Comparison of ENCODE assay signal across 8 cellular contexts in the genomic region with DNA sequence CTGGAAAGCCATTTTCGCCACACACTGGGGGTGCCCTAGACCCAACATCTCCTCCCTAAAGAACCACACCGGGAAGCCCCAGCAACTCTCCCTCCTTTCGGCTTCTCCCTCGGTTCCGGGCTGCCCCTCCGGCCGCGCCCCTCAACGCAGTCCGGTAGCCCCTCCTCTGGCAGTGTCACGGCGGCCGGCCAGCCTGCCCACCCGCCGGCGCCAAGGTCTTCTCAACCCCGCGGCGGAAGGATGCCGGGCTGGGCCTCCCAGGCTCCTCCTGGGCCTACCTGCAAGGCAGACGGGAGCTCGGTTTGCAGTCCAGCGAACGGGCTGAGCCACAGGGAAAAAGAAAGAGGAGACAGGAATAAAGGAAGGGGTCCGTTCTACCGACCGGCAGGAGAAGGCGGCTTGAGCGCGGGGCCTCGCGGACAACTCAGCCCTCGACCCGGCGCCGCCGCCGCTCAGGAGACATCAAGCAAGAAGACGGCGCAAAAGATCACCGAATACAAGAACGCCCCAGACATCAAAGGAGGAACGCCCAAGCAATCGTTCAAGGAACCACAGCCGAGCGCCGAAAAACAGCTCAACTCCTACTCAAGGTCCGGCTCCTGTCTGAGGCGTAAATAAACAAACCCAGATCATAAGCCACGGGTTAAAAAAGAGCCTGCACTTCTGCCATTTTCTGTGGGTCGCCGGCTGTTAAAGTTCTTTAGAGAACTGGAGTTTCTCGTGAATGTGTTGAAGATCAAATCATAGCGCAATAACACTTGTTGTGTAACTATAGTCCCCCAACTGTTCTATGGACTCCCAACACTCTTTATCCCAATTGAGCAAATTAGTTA. TPM values are rescaled to one million over a fixed set of nuclear protein-coding genes. Genes with fewer than 3 reads are reported as not detected.
DNase-seq lines count a peak whose midpoint lies in the region; ATAC-seq and TF ChIP-seq lines count a peak whose summit lies in the region.

A gene with protein sequence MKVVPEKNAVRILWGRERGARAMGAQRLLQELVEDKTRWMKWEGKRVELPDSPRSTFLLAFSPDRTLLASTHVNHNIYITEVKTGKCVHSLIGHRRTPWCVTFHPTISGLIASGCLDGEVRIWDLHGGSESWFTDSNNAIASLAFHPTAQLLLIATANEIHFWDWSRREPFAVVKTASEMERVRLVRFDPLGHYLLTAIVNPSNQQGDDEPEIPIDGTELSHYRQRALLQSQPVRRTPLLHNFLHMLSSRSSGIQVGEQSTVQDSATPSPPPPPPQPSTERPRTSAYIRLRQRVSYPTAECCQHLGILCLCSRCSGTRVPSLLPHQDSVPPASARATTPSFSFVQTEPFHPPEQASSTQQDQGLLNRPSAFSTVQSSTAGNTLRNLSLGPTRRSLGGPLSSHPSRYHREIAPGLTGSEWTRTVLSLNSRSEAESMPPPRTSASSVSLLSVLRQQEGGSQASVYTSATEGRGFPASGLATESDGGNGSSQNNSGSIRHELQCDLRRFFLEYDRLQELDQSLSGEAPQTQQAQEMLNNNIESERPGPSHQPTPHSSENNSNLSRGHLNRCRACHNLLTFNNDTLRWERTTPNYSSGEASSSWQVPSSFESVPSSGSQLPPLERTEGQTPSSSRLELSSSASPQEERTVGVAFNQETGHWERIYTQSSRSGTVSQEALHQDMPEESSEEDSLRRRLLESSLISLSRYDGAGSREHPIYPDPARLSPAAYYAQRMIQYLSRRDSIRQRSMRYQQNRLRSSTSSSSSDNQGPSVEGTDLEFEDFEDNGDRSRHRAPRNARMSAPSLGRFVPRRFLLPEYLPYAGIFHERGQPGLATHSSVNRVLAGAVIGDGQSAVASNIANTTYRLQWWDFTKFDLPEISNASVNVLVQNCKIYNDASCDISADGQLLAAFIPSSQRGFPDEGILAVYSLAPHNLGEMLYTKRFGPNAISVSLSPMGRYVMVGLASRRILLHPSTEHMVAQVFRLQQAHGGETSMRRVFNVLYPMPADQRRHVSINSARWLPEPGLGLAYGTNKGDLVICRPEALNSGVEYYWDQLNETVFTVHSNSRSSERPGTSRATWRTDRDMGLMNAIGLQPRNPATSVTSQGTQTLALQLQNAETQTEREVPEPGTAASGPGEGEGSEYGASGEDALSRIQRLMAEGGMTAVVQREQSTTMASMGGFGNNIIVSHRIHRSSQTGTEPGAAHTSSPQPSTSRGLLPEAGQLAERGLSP (N-terminal part only) (minus strand): TSS at position 474 of the 833 bp plus-strand sequence. CDS start 45,643 bp downstream, outside the sequence.

- peaks cover 20 to 31% of the 10 kb centered on the region in 2 donors for H3K4me1 ChIP-seq in duodenal mucosa (ENCODE audit: control insufficient read depth in 1 of 2, insufficient read depth in 2 of 2, low read length in 2 of 2)

- intact Hi-C loops in CD14-positive monocyte (cut with micrococcal nuclease): no loop called here
- intact Hi-C loops in activated CD4-positive, alpha-beta memory T cell treated with anti-CD3 and anti-CD28 coated beads for 36 hours (cut with micrococcal nuclease): loop anchor here (1.0 to 2.0 kb wide), 2 partner anchors 24 to 29 kb away; partner anchors contain the start of genes ATG13 and HARBI1
- intact Hi-C loops in lower leg skin (cut with DNase I; ENCODE audit: low total_unique reads): no loop called here

- no peak for TF ChIP-seq POLR2A in lower leg skin (IDR thresholded peaks at IDR 0.05)

- H3K4me1 Mint-ChIP-seq in CD14-positive monocyte: peaks cover 41% of the 10 kb centered on the region
- peaks cover 43% of the 10 kb centered on the region for H3K4me1 Mint-ChIP-seq in activated CD4-positive, alpha-beta memory T cell treated with anti-CD3 and anti-CD28 coated beads for 36 hours (ENCODE audit: low read depth)

- H3K4me3 Mint-ChIP-seq in CD14-positive monocyte: peak within 1 kb of the TSS; percentile 94 to 99
- H3K4me3 Mint-ChIP-seq in activated CD4-positive, alpha-beta memory T cell treated with anti-CD3 and anti-CD28 coated beads for 36 hours: peak within 1 kb of the TSS; percentile 91

- ATAC-seq in GM19395 (IDR thresholded peaks at IDR 0.05; ENCODE audit: unreplicated experiment): peak; percentile 91
- ATAC-seq in HG03565 (IDR thresholded peaks at IDR 0.05; ENCODE audit: unreplicated experiment): peak; percentile 67

- TF ChIP-seq CTCF in CD14-positive monocyte (IDR thresholded peaks at IDR 0.05) (no peak), lower leg skin (IDR thresholded peaks at IDR 0.05) (no peak)

- H3K4me3 ChIP-seq in duodenal mucosa (ENCODE audit: low read depth in 1 of 2, low read length in 2 of 2) (peak within 1 kb of the TSS; percentile 88 to 94), lower leg skin (ENCODE audit: low read depth, poor library complexity, severe bottlenecking) (peak within 1 kb of the TSS; percentile 86)

- peak within 1 kb of the TSS; percentile 66 for H3K27ac ChIP-seq in duodenal mucosa (ENCODE audit: low read depth, low read length)

- POLR2A ChIA-PET in activated CD4-positive, alpha-beta memory T cell treated with anti-CD3 and anti-CD28 coated beads for 36 hours (lab: Charles Lee): interaction anchor here (0.5 to 1.3 kb wide), 8 partner anchors 18 to 107 kb away, joined by 3 to 8 read pairs (median 3); partner anchors contain the start of genes ARHGAP1, ATG13, HARBI1 and ZNF408

- H3K27ac Mint-ChIP-seq in CD14-positive monocyte: peak within 1 kb of the TSS; percentile 84 to 96 (median 90)
- H3K27ac Mint-ChIP-seq in activated CD4-positive, alpha-beta memory T cell treated with anti-CD3 and anti-CD28 coated beads for 36 hours: peak within 1 kb of the TSS; percentile 78

- peak; percentile 81 for DNase-seq in CD14-positive monocyte (ENCODE audit: low spot score)
- DNase-seq in NCI-H774 (lab: John Stamatoyannopoulos, UW): peak; percentile 69
- DNase-seq in activated CD4-positive, alpha-beta memory T cell treated with anti-CD3 and anti-CD28 coated beads for 36 hours: peak; percentile 94
- DNase-seq in lower leg skin (ENCODE audit: low spot score in 2 of 2): peak; percentile 89 to 97
- DNase-seq in stimulated activated CD4-positive, alpha-beta T cell treated with anti-CD3 and anti-CD28 coated beads, Interleukin-4, amount 100 ng/mL, for 4 hours: peak; percentile 74

- CTCF ChIA-PET in activated CD4-positive, alpha-beta memory T cell treated with anti-CD3 and anti-CD28 coated beads for 36 hours (lab: Charles Lee): interaction anchor here (0.9 to 1.3 kb wide), 8 partner anchors 18 to 56 kb away, joined by 3 to 9 read pairs (median 3); partner anchors contain the start of genes ATG13 and HARBI1

- H3K36me3 ChIP-seq in duodenal mucosa (ENCODE audit: control insufficient read depth in 1 of 2, insufficient read depth in 2 of 2, low read length in 2 of 2): no peaks in the 10 kb centered on the region

- H3K9ac ChIP-seq in duodenal mucosa (ENCODE audit: low read depth in 1 of 2, low read length in 2 of 2): peak within 1 kb of the TSS; percentile 79 to 88

- H3K9me3 Mint-ChIP-seq in CD14-positive monocyte: peaks cover 0 to 2% (median 0%) of the 10 kb centered on the region in 7 donors
- no peaks in the 10 kb centered on the region for H3K9me3 Mint-ChIP-seq in activated CD4-positive, alpha-beta memory T cell treated with anti-CD3 and anti-CD28 coated beads for 36 hours

- H3K36me3 Mint-ChIP-seq in CD14-positive monocyte: peaks cover 0 to 3% of the 10 kb centered on the region in 2 donors
- H3K36me3 Mint-ChIP-seq in activated CD4-positive, alpha-beta memory T cell treated with anti-CD3 and anti-CD28 coated beads for 36 hours: peaks cover 1% of the 10 kb centered on the region

- H3K27me3 Mint-ChIP-seq in CD14-positive monocyte (ENCODE audit: low read depth in 3 of 3): peaks cover 0 to 3% (median 0%) of the 10 kb centered on the region in 3 donors
- H3K27me3 Mint-ChIP-seq in activated CD4-positive, alpha-beta memory T cell treated with anti-CD3 and anti-CD28 coated beads for 36 hours: no peaks in the 10 kb centered on the region

- H3K9me3 ChIP-seq in duodenal mucosa (ENCODE audit: control insufficient read depth in 1 of 2, low read length in 2 of 2): no peaks in the 10 kb centered on the region

- 1 to 2% methylated on average over 52 to 54 of the region's 54 CpGs for WGBS in lower leg skin, 2 donors

- no peaks in the 10 kb centered on the region for H3K27me3 ChIP-seq in duodenal mucosa (ENCODE audit: control insufficient read depth in 1 of 2, insufficient read depth in 2 of 2, low read length in 2 of 2)

RNA-seq across cellular contexts. Expression of the gene that starts here (rescaled TPM):
- polyA plus RNA-seq in CD14-positive monocyte: 1 to 10 TPM; 2.1 to 3.8 TPM
- total RNA-seq in activated CD4-positive, alpha-beta memory T cell treated with anti-CD3 and anti-CD28 coated beads for 36 hours: 10 to 100 TPM; 22.5 to 24.1 TPM
- 10 to 100 TPM; 31.5 to 67.5 (median 36.2) TPM for total RNA-seq in lower leg skin

Comparison
In these comparisons a context has a peak if more than half of its experiments do, and no peak if none do; other contexts are left out.
1. Peak in every context shown above with its lines: DNase-seq, ATAC-seq, H3K4me3 ChIP-seq and H3K27ac ChIP-seq.